Comparison of ENCODE assay signal across 16 cellular contexts in genomic region chr15:59011262-59011947, GRCh38.
"Had no signal": no experiment of that assay in that cellular context is flagged by ENCODE, and none has a peak within 500 bp of the region (broad histone marks: within the 10 kb centered on the region; RNA-seq: fewer than 3 reads in every experiment).

No MANE protein-coding gene starts in this region.

- H3K27ac ChIP-seq: adrenal gland, coronary artery, esophagus squamous epithelium, stomach, thoracic aorta, upper lobe of right lung had no signal

- H3K4me3 ChIP-seq: adrenal gland, coronary artery, esophagus squamous epithelium, stomach, thoracic aorta, upper lobe of right lung had no signal

- ATAC-seq: activated CD4-positive, CD25-positive, alpha-beta regulatory T cell treated with anti-CD3 and anti-CD28 coated beads, Interleukin-2, amount 50 U/mL, for 24 hours; activated T-helper 17 cell treated with anti-CD3 and anti-CD28 coated beads, Interleukin-2, amount 50 U/mL, for 72 hours; sciatic nerve; upper lobe of right lung had no signal

- H3K9me3 ChIP-seq: adrenal gland, esophagus squamous epithelium, stomach, thoracic aorta, upper lobe of right lung had no signal

- H3K27ac Mint-ChIP-seq: activated T-helper 17 cell treated with anti-CD3 and anti-CD28 coated beads, Interleukin-2, amount 50 U/mL, for 72 hours had no signal

- H3K27me3 ChIP-seq: adrenal gland, esophagus squamous epithelium, stomach, upper lobe of right lung had no signal

- H3K36me3 ChIP-seq: adrenal gland, thoracic aorta, upper lobe of right lung had no signal

- DNase-seq: activated CD4-positive, alpha-beta T cell treated with anti-CD3 and anti-CD28 coated beads, Interleukin-2, amount 50 U/mL, for 4 hours; activated naive CD4-positive, alpha-beta T cell treated with Interleukin-2 at 50 U/mL for 16 hours; activated T-cell treated with anti-CD3 and anti-CD28 coated beads for 4 hours; adrenal gland; caudate nucleus; esophagus squamous epithelium; foreskin fibroblast; stimulated activated CD4-positive, alpha-beta T cell treated with anti-CD3 and anti-CD28 coated beads, Interleukin-1b, Interleukin-23, amount 100 ng/mL, for 48 hours; stomach; upper lobe of right lung had no signal

- H3K9me3 Mint-ChIP-seq: activated T-helper 17 cell treated with anti-CD3 and anti-CD28 coated beads, Interleukin-2, amount 50 U/mL, for 72 hours had no signal

- H3K4me3 Mint-ChIP-seq: activated T-helper 17 cell treated with anti-CD3 and anti-CD28 coated beads, Interleukin-2, amount 50 U/mL, for 72 hours; neural crest cell had no signal

- H3K27me3 Mint-ChIP-seq: activated T-helper 17 cell treated with anti-CD3 and anti-CD28 coated beads, Interleukin-2, amount 50 U/mL, for 72 hours had no signal
